ENCODE assay signal across 15 cellular contexts in the genomic region with DNA sequence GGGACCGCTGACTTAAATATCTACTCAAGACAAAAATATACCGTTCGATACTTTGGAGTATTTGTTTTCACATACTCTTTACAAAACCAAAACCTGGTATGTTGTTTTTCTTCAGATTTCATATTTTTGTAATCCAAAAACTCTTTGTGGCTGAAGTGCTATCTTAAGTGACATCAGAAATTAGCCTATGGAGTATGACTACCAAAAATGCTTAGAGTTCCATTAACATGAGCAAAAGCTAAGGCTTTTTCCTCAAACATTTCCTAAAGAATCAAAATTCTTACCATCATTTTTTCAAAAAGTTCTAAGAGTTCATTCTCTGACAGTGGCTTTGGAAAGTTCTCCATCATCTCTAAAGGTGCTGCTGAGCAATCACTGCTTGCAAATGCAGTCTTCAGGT. TPM values are rescaled to one million over a fixed set of nuclear protein-coding genes. Genes with fewer than 3 reads are reported as not detected.
DNase-seq lines count a peak whose midpoint lies in the region; TF ChIP-seq lines count a peak whose summit lies in the region.
"Had no signal": no experiment of that assay in that cellular context is flagged by ENCODE, and none has a peak within 500 bp of the region (broad histone marks: within the 10 kb centered on the region; RNA-seq: fewer than 3 reads in every experiment).

No MANE protein-coding gene starts in this region.

- H3K4me1 ChIP-seq in adipocyte (ENCODE audit: control insufficient read depth, insufficient read depth, low read length) (peaks cover 5% of the 10 kb centered on the region), colonic mucosa (no peaks in the 10 kb centered on the region)

- intact Hi-C loops in colonic mucosa (cut with DNase I), result no loop called here

- H3K4me1 Mint-ChIP-seq in osteocyte (ENCODE audit: unreplicated experiment), result peaks cover 17% of the 10 kb centered on the region

- DNase-seq in EL (peak; percentile 52), adipocyte (ENCODE audit: low read depth) (peak; percentile 49), dedifferentiated amniotic fluid mesenchymal stem cell (ENCODE audit: extremely low spot score) (peak; percentile 44), osteocyte (ENCODE audit: extremely low spot score, unreplicated experiment) (no peak), colonic mucosa (no peak), HuH-7 (ENCODE audit: low spot score) (no peak)
- DNase-seq in activated CD4-positive, CD25-positive, alpha-beta regulatory T cell treated with anti-CD3 and anti-CD28 coated beads, Interleukin-2, amount 50 U/mL, for 72 hours, result no peak
- DNase-seq: ACHN; BE2C; CD4-positive, alpha-beta T cell; NCI-H1930; NCI-H446; NK-92 treated with Interleukin-12 subunit alpha and Interleukin-12 subunit beta, amount 100 ng/mL, for 24 hours; SIG-M5 had no signal

- H3K4me3 Mint-ChIP-seq in osteocyte (ENCODE audit: unreplicated experiment), result no peak overlapping the region
- H3K4me3 Mint-ChIP-seq: CD4-positive, alpha-beta T cell had no signal

- H3K9me3 Mint-ChIP-seq in osteocyte (ENCODE audit: unreplicated experiment), result peaks cover 23% of the 10 kb centered on the region

- H3K27ac ChIP-seq in colonic mucosa, result no peak overlapping the region

- peak overlapping the region; percentile 52 for H3K27ac Mint-ChIP-seq in osteocyte (ENCODE audit: unreplicated experiment)
- H3K27ac Mint-ChIP-seq: CD4-positive, alpha-beta T cell had no signal

- TF ChIP-seq CTCF in osteocyte (IDR thresholded peaks at IDR 0.05), result no peak
- TF ChIP-seq CTCF in colonic mucosa (IDR thresholded peaks at IDR 0.05), result no peak

- H3K4me3 ChIP-seq in adipocyte (ENCODE audit: low read length), result no peak overlapping the region
- H3K4me3 ChIP-seq in colonic mucosa, result no peak overlapping the region
- H3K4me3 ChIP-seq: GM12878 had no signal

- H3K27me3 Mint-ChIP-seq in osteocyte (ENCODE audit: unreplicated experiment), result no peaks in the 10 kb centered on the region
- H3K27me3 Mint-ChIP-seq: CD4-positive, alpha-beta T cell had no signal

- H3K27me3 ChIP-seq in adipocyte (replicated peaks; ENCODE audit: control insufficient read depth, insufficient read depth, low read length) (no peaks in the 10 kb centered on the region), colonic mucosa (no peaks in the 10 kb centered on the region)
- H3K27me3 ChIP-seq: BE2C had no signal

- H3K9ac ChIP-seq in adipocyte (ENCODE audit: low read length) (no peak overlapping the region), colonic mucosa (ENCODE audit: low read depth in 2 of 2, low read length in 2 of 2) (no peak overlapping the region)

- H3K36me3 Mint-ChIP-seq in osteocyte (ENCODE audit: unreplicated experiment), result peaks cover 14% of the 10 kb centered on the region

- H3K36me3 ChIP-seq in adipocyte (ENCODE audit: control insufficient read depth, insufficient read depth, low read length, severe bottlenecking), result no peaks in the 10 kb centered on the region
- no peaks in the 10 kb centered on the region for H3K36me3 ChIP-seq in colonic mucosa

- H3K9me3 ChIP-seq in adipocyte (ENCODE audit: control insufficient read depth, low read length), result peaks cover 17% of the 10 kb centered on the region
- no peaks in the 10 kb centered on the region for H3K9me3 ChIP-seq in colonic mucosa
- H3K9me3 ChIP-seq: BE2C had no signal

RNA-seq across cellular contexts. Expression of a gene that starts 52.0 kb away (rescaled TPM):
- total RNA-seq in osteocyte (9.2 and 12.2 TPM in 2 replicates), colonic mucosa (10 to 100 TPM in 1 of 2 donors, 1 to 10 TPM in 1; 5.1 to 14.5 TPM)

Comparison
In these comparisons a context has a peak if more than half of its experiments do, and no peak if none do; other contexts are left out.
1. DNase-seq: peak in EL (single experiment), adipocyte (single experiment) and dedifferentiated amniotic fluid mesenchymal stem cell (single experiment); none in osteocyte (single experiment), colonic mucosa (single experiment), activated CD4-positive, CD25-positive, alpha-beta regulatory T cell treated with anti-CD3 and anti-CD28 coated beads, Interleukin-2, amount 50 U/mL, for 72 hours (single experiment) and HuH-7 (single experiment).